In the genomic region with DNA sequence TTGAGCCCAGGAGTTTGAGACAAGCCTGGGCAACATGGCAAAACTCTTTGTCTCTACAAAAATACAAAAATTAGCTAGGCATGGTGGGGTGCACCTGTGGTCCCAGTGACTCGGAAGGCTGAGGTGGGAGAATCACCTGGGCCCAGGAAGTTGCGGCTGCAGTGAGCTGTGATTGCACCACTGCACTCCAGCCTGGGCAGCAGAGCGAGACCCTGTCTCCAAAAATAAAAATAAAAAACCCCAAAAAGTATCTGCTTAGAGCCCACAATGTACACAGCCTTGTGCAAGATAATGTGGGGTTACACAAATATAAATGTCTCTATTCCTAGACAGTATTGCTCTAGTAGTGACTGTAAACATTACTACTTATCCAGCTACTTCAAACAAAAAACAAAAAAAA, we compare ENCODE assay signal across 1 cellular context.
TF ChIP-seq lines count a peak whose summit lies in the region.

No MANE protein-coding gene starts in this region.

TF ChIP-seq in GM12878, 131 proteins besides CTCF, POLR2A, EP300 and RAD21 (continued from another document and continues in another):
- TF ChIP-seq, protein P1, sequence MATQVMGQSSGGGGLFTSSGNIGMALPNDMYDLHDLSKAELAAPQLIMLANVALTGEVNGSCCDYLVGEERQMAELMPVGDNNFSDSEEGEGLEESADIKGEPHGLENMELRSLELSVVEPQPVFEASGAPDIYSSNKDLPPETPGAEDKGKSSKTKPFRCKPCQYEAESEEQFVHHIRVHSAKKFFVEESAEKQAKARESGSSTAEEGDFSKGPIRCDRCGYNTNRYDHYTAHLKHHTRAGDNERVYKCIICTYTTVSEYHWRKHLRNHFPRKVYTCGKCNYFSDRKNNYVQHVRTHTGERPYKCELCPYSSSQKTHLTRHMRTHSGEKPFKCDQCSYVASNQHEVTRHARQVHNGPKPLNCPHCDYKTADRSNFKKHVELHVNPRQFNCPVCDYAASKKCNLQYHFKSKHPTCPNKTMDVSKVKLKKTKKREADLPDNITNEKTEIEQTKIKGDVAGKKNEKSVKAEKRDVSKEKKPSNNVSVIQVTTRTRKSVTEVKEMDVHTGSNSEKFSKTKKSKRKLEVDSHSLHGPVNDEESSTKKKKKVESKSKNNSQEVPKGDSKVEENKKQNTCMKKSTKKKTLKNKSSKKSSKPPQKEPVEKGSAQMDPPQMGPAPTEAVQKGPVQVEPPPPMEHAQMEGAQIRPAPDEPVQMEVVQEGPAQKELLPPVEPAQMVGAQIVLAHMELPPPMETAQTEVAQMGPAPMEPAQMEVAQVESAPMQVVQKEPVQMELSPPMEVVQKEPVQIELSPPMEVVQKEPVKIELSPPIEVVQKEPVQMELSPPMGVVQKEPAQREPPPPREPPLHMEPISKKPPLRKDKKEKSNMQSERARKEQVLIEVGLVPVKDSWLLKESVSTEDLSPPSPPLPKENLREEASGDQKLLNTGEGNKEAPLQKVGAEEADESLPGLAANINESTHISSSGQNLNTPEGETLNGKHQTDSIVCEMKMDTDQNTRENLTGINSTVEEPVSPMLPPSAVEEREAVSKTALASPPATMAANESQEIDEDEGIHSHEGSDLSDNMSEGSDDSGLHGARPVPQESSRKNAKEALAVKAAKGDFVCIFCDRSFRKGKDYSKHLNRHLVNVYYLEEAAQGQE (IDR thresholded peaks at IDR 0.05; ENCODE audit: low read depth, low read length): no peak
- TF ChIP-seq CHD4 (IDR thresholded peaks at IDR 0.05) (no peak), ZNF274 (IDR thresholded peaks at IDR 0.05; ENCODE audit: insufficient read depth, insufficient read length) (no peak), SUPT20H (IDR thresholded peaks at IDR 0.05; ENCODE audit: borderline replicate concordance, control insufficient read depth, low read depth, low read length) (no peak), TBL1XR1 (IDR thresholded peaks at IDR 0.05; ENCODE audit: low read depth, low read length) (no peak), ZNF207 (IDR thresholded peaks at IDR 0.05; ENCODE audit: borderline replicate concordance) (no peak), USF1 (IDR thresholded peaks at IDR 0.05; ENCODE audit: borderline replicate concordance, extremely low read length, insufficient read depth, low read depth, low read length) (no peak), ATF3 (IDR thresholded peaks at IDR 0.05; ENCODE audit: borderline replicate concordance, extremely low read depth, low read depth, low read length) (no peak), CBX3 (IDR thresholded peaks at IDR 0.05; ENCODE audit: borderline replicate concordance, low read depth) (no peak), MEF2B (IDR thresholded peaks at IDR 0.05; ENCODE audit: partially characterized antibody, poor library complexity, severe bottlenecking) (no peak), PKNOX1 (IDR thresholded peaks at IDR 0.05) (no peak), MAX (IDR thresholded peaks at IDR 0.05; ENCODE audit: low read depth, low read length) (no peak), SMARCA5 (IDR thresholded peaks at IDR 0.05) (no peak), CHD2 (IDR thresholded peaks at IDR 0.05; ENCODE audit: borderline replicate concordance, low read depth, low read length) (no peak), YY1 (IDR thresholded peaks at IDR 0.05; ENCODE audit: low read depth, low read length) (no peak), MEF2A (IDR thresholded peaks at IDR 0.05; ENCODE audit: insufficient read depth, low read depth, low read length) (peak; percentile 92), POLR2AphosphoS2 (IDR thresholded peaks at IDR 0.05; ENCODE audit: low read depth, low read length) (no peak), CBX5 (IDR thresholded peaks at IDR 0.05; ENCODE audit: low read depth) (no peak), SIX5 (IDR thresholded peaks at IDR 0.05; ENCODE audit: low read depth, low read length, severe bottlenecking) (no peak), EGR1 (IDR thresholded peaks at IDR 0.05; ENCODE audit: borderline replicate concordance in 1 of 2, low read depth in 2 of 2, low read length in 2 of 2) (no peak), YBX1 (IDR thresholded peaks at IDR 0.05) (no peak), ELK1 (IDR thresholded peaks at IDR 0.05; ENCODE audit: low read depth, low read length) (no peak), NFYA (IDR thresholded peaks at IDR 0.05; ENCODE audit: borderline replicate concordance, low read depth, low read length) (no peak), NR2C1 (IDR thresholded peaks at IDR 0.05) (no peak), JUND (IDR thresholded peaks at IDR 0.05; ENCODE audit: low read depth, low read length) (no peak), MTA3 (IDR thresholded peaks at IDR 0.05; ENCODE audit: borderline replicate concordance, low read length) (no peak), ETV6 (conservative IDR thresholded peaks at IDR 0.05 in 1 of 2, IDR thresholded peaks at IDR 0.05 in 1 of 2; ENCODE audit: borderline replicate concordance in 1 of 2, low read depth in 1 of 2) (no peak), POU2F2 (IDR thresholded peaks at IDR 0.05; ENCODE audit: borderline replicate concordance, low read depth, low read length) (no peak), BHLHE40 (IDR thresholded peaks at IDR 0.05; ENCODE audit: borderline replicate concordance in 1 of 2, low read depth in 2 of 2, low read length in 1 of 2) (no peak), NR2C2 (IDR thresholded peaks at IDR 0.05; ENCODE audit: borderline replicate concordance, control insufficient read depth, insufficient read length, low read depth) (no peak), TAF1 (IDR thresholded peaks at IDR 0.05; ENCODE audit: borderline replicate concordance, low read depth, low read length) (no peak), JUNB (IDR thresholded peaks at IDR 0.05) (no peak), CHD1 (IDR thresholded peaks at IDR 0.05; ENCODE audit: low read depth, low read length) (no peak), ZNF384 (IDR thresholded peaks at IDR 0.05; ENCODE audit: borderline replicate concordance, low read depth, low read length) (no peak), WRNIP1 (IDR thresholded peaks at IDR 0.05; ENCODE audit: borderline replicate concordance, low read depth, low read length) (no peak), ZBED1 (IDR thresholded peaks at IDR 0.05; ENCODE audit: borderline replicate concordance) (0 out of 2 replicates have a peak, but pooled peaks have one; percentile 37), BMI1 (IDR thresholded peaks at IDR 0.05; ENCODE audit: borderline replicate concordance) (no peak)
- TF ChIP-seq, protein P2, sequence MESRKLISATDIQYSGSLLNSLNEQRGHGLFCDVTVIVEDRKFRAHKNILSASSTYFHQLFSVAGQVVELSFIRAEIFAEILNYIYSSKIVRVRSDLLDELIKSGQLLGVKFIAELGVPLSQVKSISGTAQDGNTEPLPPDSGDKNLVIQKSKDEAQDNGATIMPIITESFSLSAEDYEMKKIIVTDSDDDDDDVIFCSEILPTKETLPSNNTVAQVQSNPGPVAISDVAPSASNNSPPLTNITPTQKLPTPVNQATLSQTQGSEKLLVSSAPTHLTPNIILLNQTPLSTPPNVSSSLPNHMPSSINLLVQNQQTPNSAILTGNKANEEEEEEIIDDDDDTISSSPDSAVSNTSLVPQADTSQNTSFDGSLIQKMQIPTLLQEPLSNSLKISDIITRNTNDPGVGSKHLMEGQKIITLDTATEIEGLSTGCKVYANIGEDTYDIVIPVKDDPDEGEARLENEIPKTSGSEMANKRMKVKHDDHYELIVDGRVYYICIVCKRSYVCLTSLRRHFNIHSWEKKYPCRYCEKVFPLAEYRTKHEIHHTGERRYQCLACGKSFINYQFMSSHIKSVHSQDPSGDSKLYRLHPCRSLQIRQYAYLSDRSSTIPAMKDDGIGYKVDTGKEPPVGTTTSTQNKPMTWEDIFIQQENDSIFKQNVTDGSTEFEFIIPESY (IDR thresholded peaks at IDR 0.05): no peak
- TF ChIP-seq, protein P3, sequence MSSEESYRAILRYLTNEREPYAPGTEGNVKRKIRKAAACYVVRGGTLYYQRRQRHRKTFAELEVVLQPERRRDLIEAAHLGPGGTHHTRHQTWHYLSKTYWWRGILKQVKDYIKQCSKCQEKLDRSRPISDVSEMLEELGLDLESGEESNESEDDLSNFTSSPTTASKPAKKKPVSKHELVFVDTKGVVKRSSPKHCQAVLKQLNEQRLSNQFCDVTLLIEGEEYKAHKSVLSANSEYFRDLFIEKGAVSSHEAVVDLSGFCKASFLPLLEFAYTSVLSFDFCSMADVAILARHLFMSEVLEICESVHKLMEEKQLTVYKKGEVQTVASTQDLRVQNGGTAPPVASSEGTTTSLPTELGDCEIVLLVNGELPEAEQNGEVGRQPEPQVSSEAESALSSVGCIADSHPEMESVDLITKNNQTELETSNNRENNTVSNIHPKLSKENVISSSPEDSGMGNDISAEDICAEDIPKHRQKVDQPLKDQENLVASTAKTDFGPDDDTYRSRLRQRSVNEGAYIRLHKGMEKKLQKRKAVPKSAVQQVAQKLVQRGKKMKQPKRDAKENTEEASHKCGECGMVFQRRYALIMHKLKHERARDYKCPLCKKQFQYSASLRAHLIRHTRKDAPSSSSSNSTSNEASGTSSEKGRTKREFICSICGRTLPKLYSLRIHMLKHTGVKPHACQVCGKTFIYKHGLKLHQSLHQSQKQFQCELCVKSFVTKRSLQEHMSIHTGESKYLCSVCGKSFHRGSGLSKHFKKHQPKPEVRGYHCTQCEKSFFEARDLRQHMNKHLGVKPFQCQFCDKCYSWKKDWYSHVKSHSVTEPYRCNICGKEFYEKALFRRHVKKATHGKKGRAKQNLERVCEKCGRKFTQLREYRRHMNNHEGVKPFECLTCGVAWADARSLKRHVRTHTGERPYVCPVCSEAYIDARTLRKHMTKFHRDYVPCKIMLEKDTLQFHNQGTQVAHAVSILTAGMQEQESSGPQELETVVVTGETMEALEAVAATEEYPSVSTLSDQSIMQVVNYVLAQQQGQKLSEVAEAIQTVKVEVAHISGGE (CRISPR knock-in tag; IDR thresholded peaks at IDR 0.05): no peak
- TF ChIP-seq, protein P4, sequence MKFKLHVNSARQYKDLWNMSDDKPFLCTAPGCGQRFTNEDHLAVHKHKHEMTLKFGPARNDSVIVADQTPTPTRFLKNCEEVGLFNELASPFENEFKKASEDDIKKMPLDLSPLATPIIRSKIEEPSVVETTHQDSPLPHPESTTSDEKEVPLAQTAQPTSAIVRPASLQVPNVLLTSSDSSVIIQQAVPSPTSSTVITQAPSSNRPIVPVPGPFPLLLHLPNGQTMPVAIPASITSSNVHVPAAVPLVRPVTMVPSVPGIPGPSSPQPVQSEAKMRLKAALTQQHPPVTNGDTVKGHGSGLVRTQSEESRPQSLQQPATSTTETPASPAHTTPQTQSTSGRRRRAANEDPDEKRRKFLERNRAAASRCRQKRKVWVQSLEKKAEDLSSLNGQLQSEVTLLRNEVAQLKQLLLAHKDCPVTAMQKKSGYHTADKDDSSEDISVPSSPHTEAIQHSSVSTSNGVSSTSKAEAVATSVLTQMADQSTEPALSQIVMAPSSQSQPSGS (IDR thresholded peaks at IDR 0.05; ENCODE audit: low read length): peak; percentile 30; the same call in 1 of the 2 replicates
- TF ChIP-seq, protein P5, sequence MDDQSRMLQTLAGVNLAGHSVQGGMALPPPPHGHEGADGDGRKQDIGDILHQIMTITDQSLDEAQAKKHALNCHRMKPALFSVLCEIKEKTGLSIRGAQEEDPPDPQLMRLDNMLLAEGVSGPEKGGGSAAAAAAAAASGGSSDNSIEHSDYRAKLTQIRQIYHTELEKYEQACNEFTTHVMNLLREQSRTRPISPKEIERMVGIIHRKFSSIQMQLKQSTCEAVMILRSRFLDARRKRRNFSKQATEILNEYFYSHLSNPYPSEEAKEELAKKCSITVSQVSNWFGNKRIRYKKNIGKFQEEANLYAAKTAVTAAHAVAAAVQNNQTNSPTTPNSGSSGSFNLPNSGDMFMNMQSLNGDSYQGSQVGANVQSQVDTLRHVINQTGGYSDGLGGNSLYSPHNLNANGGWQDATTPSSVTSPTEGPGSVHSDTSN (IDR thresholded peaks at IDR 0.05; ENCODE audit: insufficient replicate concordance, low read depth, low read length): no peak
- TF ChIP-seq, protein P6, sequence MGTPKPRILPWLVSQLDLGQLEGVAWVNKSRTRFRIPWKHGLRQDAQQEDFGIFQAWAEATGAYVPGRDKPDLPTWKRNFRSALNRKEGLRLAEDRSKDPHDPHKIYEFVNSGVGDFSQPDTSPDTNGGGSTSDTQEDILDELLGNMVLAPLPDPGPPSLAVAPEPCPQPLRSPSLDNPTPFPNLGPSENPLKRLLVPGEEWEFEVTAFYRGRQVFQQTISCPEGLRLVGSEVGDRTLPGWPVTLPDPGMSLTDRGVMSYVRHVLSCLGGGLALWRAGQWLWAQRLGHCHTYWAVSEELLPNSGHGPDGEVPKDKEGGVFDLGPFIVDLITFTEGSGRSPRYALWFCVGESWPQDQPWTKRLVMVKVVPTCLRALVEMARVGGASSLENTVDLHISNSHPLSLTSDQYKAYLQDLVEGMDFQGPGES (IDR thresholded peaks at IDR 0.05): no peak
